Comparison of ENCODE assay signal across 20 cellular contexts in genomic region chr10:67809107-67809506, GRCh38. TPM values are rescaled to one million over a fixed set of nuclear protein-coding genes. Genes with fewer than 3 reads are reported as not detected.
A peak's percentile ranks its signal among the peaks of the same experiment; 100 is the strongest.
DNase-seq lines count a peak whose midpoint lies in the region; ATAC-seq, FAIRE-seq and TF ChIP-seq lines count a peak whose summit lies in the region.
"Had no signal": no experiment of that assay in that cellular context is flagged by ENCODE, and none has a peak within 500 bp of the region (broad histone marks: within the 10 kb centered on the region; RNA-seq: fewer than 3 reads in every experiment).

No MANE protein-coding gene starts in this region.

- H3K27me3 Mint-ChIP-seq in GM23338 (ENCODE audit: insufficient read depth, low read depth, poor library complexity), result peaks cover 2% of the 10 kb centered on the region
- H3K27me3 Mint-ChIP-seq: CD4-positive, alpha-beta T cell had no signal

- H3K4me1 Mint-ChIP-seq in GM23338, result peaks cover 19% of the 10 kb centered on the region

- no peak for TF ChIP-seq RAD21 in H1 (IDR thresholded peaks at IDR 0.05 in 1 of 2, conservative IDR thresholded peaks at IDR 0.05 in 1 of 2; ENCODE audit: low read depth in 2 of 2, low read length in 2 of 2)

- H3K4me3 ChIP-seq in GM23338 (no peak overlapping the region), HUES6 (ENCODE audit: low read depth, low read length) (no peak overlapping the region), H1 (ENCODE audit: extremely low read depth in 1 of 4, insufficient read depth in 2 of 4, low read depth in 3 of 4, low read length in 4 of 4) (no peak overlapping the region), mesendoderm (ENCODE audit: low read length) (no peak overlapping the region)
- H3K4me3 ChIP-seq: A549 had no signal

- H4K5ac ChIP-seq in H1 (ENCODE audit: insufficient read length, low read depth, low read length), result no peak overlapping the region
- no peak overlapping the region for H4K5ac ChIP-seq in mesendoderm (ENCODE audit: low read length)

- no peaks in the 10 kb centered on the region; the same call in 1 of the 2 replicates for H3K23me2 ChIP-seq in H1 (ENCODE audit: low read depth, low read length)

- H3K36me3 Mint-ChIP-seq in GM23338 (ENCODE audit: low read depth), result peaks cover 7% of the 10 kb centered on the region; the same call in 2 of the 3 replicates

- H3K9me3 ChIP-seq in HUES6 (ENCODE audit: control insufficient read depth, insufficient read depth, low read depth, low read length) (no peaks in the 10 kb centered on the region), H1 (ENCODE audit: insufficient read depth in 2 of 2, low read depth in 1 of 2, low read length in 1 of 2) (0 out of 4 replicates have a peak, but pooled peaks cover 0 to 5% of the 10 kb centered on the region in 2 experiments)
- H3K9me3 ChIP-seq: A549, Caco-2 had no signal

- no peak overlapping the region for H3K18ac ChIP-seq in H1 (ENCODE audit: extremely low read depth, low read length)
- no peak overlapping the region for H3K18ac ChIP-seq in mesendoderm (ENCODE audit: low read length)

- no peaks in the 10 kb centered on the region for H3F3A ChIP-seq in GM23338 (replicated peaks; ENCODE audit: low read depth)

- no peak overlapping the region for H2AK5ac ChIP-seq in H1 (ENCODE audit: low read depth, low read length)
- no peak overlapping the region for H2AK5ac ChIP-seq in mesendoderm (ENCODE audit: low read length)

- no peak overlapping the region for H3K23ac ChIP-seq in H1 (ENCODE audit: insufficient read length)
- no peak overlapping the region for H3K23ac ChIP-seq in mesendoderm (ENCODE audit: low read length)

- DNase-seq in GM23338 (ENCODE audit: low spot score) (peak; percentile 60), H1 (ENCODE audit: low read depth in 1 of 2, low spot score in 2 of 2) (no peak), mesendoderm (peak; percentile 10), NCI-H69 (lab: John Stamatoyannopoulos, UW) (no peak), UCSD-AML1 (lab: John Stamatoyannopoulos, UW; ENCODE audit: unreplicated experiment) (no peak)
- DNase-seq: AML-193; Caco-2; CD4-positive, alpha-beta T cell; DMS153; DMS79; GF-D8; Karpas-422 had no signal

- H3K4ac ChIP-seq in H1 (replicated peaks; ENCODE audit: insufficient read length, low read depth, low read length) (no peak overlapping the region), mesendoderm (ENCODE audit: low read depth, low read length) (no peak overlapping the region)

- CTCF ChIA-PET in H1 (lab: Charles Lee; ENCODE audit: partially characterized antibody), result interaction anchor here (0.9 kb wide), 1 partner anchor 28 kb away, joined by 3 read pairs; no protein-coding TSS in a partner anchor

- H2BK20ac ChIP-seq in H1 (ENCODE audit: low read length), result no peak overlapping the region

- H3K27me3 ChIP-seq in GM23338 (ENCODE audit: insufficient read depth) (no peaks in the 10 kb centered on the region), HUES6 (ENCODE audit: control insufficient read depth, insufficient read depth, low read length) (no peaks in the 10 kb centered on the region), H1 (replicated peaks in 1 of 4; ENCODE audit: control insufficient read depth in 3 of 4, extremely low read depth in 1 of 4, insufficient read depth in 3 of 4, low read length in 3 of 4) (no peaks in the 10 kb centered on the region), mesendoderm (ENCODE audit: insufficient read depth, low read length, poor library complexity) (no peaks in the 10 kb centered on the region)

- no peak for TF ChIP-seq EP300 in H1 (IDR thresholded peaks at IDR 0.05; ENCODE audit: borderline replicate concordance in 1 of 2, low read depth in 2 of 2, low read length in 2 of 2)

- H2BK5ac ChIP-seq in H1 (ENCODE audit: low read depth, low read length) (no peak overlapping the region), mesendoderm (ENCODE audit: low read length) (no peak overlapping the region)

- H2BK15ac ChIP-seq in H1 (ENCODE audit: low read length) (no peak overlapping the region), mesendoderm (replicated peaks; ENCODE audit: low read depth) (no peak overlapping the region)

- TF ChIP-seq POLR2A in H1 (IDR thresholded peaks at IDR 0.05; ENCODE audit: control extremely low read depth in 1 of 2, low read depth in 2 of 2, low read length in 2 of 2), result no peak

- no peak overlapping the region for H2BK12ac ChIP-seq in H1 (ENCODE audit: low read depth, low read length)

- peak; percentile 66 for FAIRE-seq in H1 (lab: Jason Lieb, UNC)
- FAIRE-seq: A549, D721Med, H54, HTR-8/SVneo had no signal

- peak; percentile 66 for ATAC-seq in GM23338
- ATAC-seq in GM21737 (IDR thresholded peaks at IDR 0.05; ENCODE audit: unreplicated experiment), result no peak
- ATAC-seq: A549 had no signal

- no peaks in the 10 kb centered on the region for H3K36me3 ChIP-seq in GM23338 (ENCODE audit: insufficient read depth)
- H3K36me3 ChIP-seq in HUES6 (ENCODE audit: control insufficient read depth, insufficient read depth, low read length), result no peaks in the 10 kb centered on the region
- no peaks in the 10 kb centered on the region for H3K36me3 ChIP-seq in H1 (ENCODE audit: control insufficient read depth in 2 of 4, insufficient read depth in 4 of 4, low read length in 3 of 4)
- H3K36me3 ChIP-seq in mesendoderm (ENCODE audit: control insufficient read depth, insufficient read depth, low read length), result no peaks in the 10 kb centered on the region

- no peak overlapping the region for H4K91ac ChIP-seq in H1 (replicated peaks; ENCODE audit: insufficient read length, low read length)

- 94% methylated on average over 2 of the region's 2 CpGs; no CpG with 5 or more reads in 1 of the 2 experiments for WGBS in H1 (ENCODE audit: extremely low coverage in 1 of 2, insufficient coverage in 1 of 2, insufficient read length in 1 of 2, insufficient replicate concordance in 2 of 2, low coverage in 1 of 2, low lambda C conversion rate in 2 of 2, missing lambda C conversion rate in 1 of 2), 2 experiments
- WGBS in mesendoderm (ENCODE audit: extremely low coverage, insufficient coverage, low lambda C conversion rate), result 100% methylated on average over 1 of the region's 2 CpGs

- no peak overlapping the region for H3K27ac Mint-ChIP-seq in GM23338
- H3K27ac Mint-ChIP-seq: CD4-positive, alpha-beta T cell had no signal

- no peak overlapping the region for H3K9ac ChIP-seq in HUES6 (ENCODE audit: low read length)
- H3K9ac ChIP-seq in H1 (replicated peaks in 1 of 4; ENCODE audit: extremely low read depth in 1 of 4, low read depth in 3 of 4, low read length in 3 of 4), result no peak overlapping the region
- no peak overlapping the region for H3K9ac ChIP-seq in mesendoderm (ENCODE audit: low read length)

- H3K4me1 ChIP-seq in GM23338 (ENCODE audit: insufficient read depth) (peaks cover 18% of the 10 kb centered on the region), HUES6 (ENCODE audit: control insufficient read depth, insufficient read depth, low read length) (peaks cover 20% of the 10 kb centered on the region), H1 (replicated peaks in 1 of 4; ENCODE audit: control insufficient read depth in 3 of 4, insufficient read depth in 4 of 4, low read length in 3 of 4) (peaks cover 0 to 6% (median 5%) of the 10 kb centered on the region in 4 experiments; a peak in 4 of 7 replicates), mesendoderm (ENCODE audit: control insufficient read depth, low read depth, low read length) (no peaks in the 10 kb centered on the region)

- POLR2A ChIA-PET in H1 (lab: Charles Lee; ENCODE audit: partially characterized antibody), result interaction anchor here (1.1 kb wide), 1 partner anchor 523 kb away, joined by 3 read pairs; the partner anchor contains the start of gene HNRNPH3

- H3K4me3 Mint-ChIP-seq in GM23338, result no peak overlapping the region
- H3K4me3 Mint-ChIP-seq: CD4-positive, alpha-beta T cell had no signal

- H4K20me1 ChIP-seq in GM23338 (replicated peaks; ENCODE audit: insufficient read depth) (no peaks in the 10 kb centered on the region), H1 (replicated peaks in 1 of 2; ENCODE audit: control insufficient read depth in 1 of 2, insufficient read depth in 2 of 2, low read length in 2 of 2) (no peaks in the 10 kb centered on the region)

- no peak for TF ChIP-seq CTCF in GM23338 (conservative IDR thresholded peaks at IDR 0.05; ENCODE audit: low read depth in 2 of 2)
- no peak for TF ChIP-seq CTCF in H1 (IDR thresholded peaks at IDR 0.05; ENCODE audit: control extremely low read depth in 1 of 3, insufficient read depth in 1 of 3, low read depth in 1 of 3, low read length in 3 of 3)

- no peaks in the 10 kb centered on the region for H3K79me1 ChIP-seq in H1 (ENCODE audit: low read depth, low read length)
- H3K79me1 ChIP-seq in mesendoderm (ENCODE audit: low read length), result no peaks in the 10 kb centered on the region

- H3K56ac ChIP-seq in H1 (replicated peaks; ENCODE audit: insufficient read length, low read depth, low read length) (no peak overlapping the region), mesendoderm (ENCODE audit: low read length) (no peak overlapping the region)

- H2BK120ac ChIP-seq in H1 (replicated peaks; ENCODE audit: low read depth, low read length), result no peak overlapping the region
- H2BK120ac ChIP-seq in mesendoderm (ENCODE audit: low read depth, low read length), result no peak overlapping the region

- H3K4me2 ChIP-seq in GM23338 (0 out of 2 replicates have a peak overlapping the region, but pooled peaks have one; percentile 6), H1 (ENCODE audit: insufficient read depth in 1 of 2, low read depth in 2 of 2, low read length in 2 of 2) (no peak overlapping the region; a peak in 1 of 4 replicates), mesendoderm (ENCODE audit: low read length) (no peak overlapping the region)
- H3K4me2 ChIP-seq: A549 had no signal

- H3K9me3 Mint-ChIP-seq in GM23338, result no peaks in the 10 kb centered on the region
- H3K9me3 Mint-ChIP-seq: CD4-positive, alpha-beta T cell had no signal

- no peak overlapping the region for H2AFZ ChIP-seq in GM23338
- no peak overlapping the region; the same call in 1 of the 2 replicates for H2AFZ ChIP-seq in H1 (ENCODE audit: low read length)

- no peaks in the 10 kb centered on the region for H3K79me2 ChIP-seq in GM23338 (replicated peaks; ENCODE audit: insufficient read depth)
- no peaks in the 10 kb centered on the region for H3K79me2 ChIP-seq in H1 (ENCODE audit: control insufficient read depth in 1 of 2, insufficient read depth in 2 of 2, low read length in 2 of 2)
- H3K79me2 ChIP-seq in mesendoderm (ENCODE audit: control insufficient read depth, insufficient read depth, low read length), result no peaks in the 10 kb centered on the region

- no peak overlapping the region for H3K27ac ChIP-seq in GM23338 (ENCODE audit: low read depth)
- H3K27ac ChIP-seq in HUES6 (ENCODE audit: low read depth, low read length), result 0 out of 2 replicates have a peak overlapping the region, but pooled peaks have one; percentile 4
- H3K27ac ChIP-seq in H1 (ENCODE audit: low read depth, low read length), result no peak overlapping the region
- no peak overlapping the region for H3K27ac ChIP-seq in mesendoderm (ENCODE audit: low read depth, low read length)
- H3K27ac ChIP-seq: 22Rv1, C4-2B had no signal

- H3K14ac ChIP-seq in H1 (ENCODE audit: insufficient read length), result no peak overlapping the region

- H3K9me2 ChIP-seq in GM23338 (ENCODE audit: insufficient read depth), result no peaks in the 10 kb centered on the region

- H4K8ac ChIP-seq in H1 (ENCODE audit: extremely low read depth, insufficient read depth, low read length) (no peak overlapping the region), mesendoderm (ENCODE audit: low read depth, low read length) (no peak overlapping the region)

RNA-seq across cellular contexts. Expression of gene DNAJC12, which starts 28.9 kb away (rescaled TPM):
- 1.1 and 2.2 TPM in 2 replicates for total RNA-seq in GM23338 (2014; rRNA removed; shearing (Covaris generic))
- polyA plus RNA-seq in GM23338 (2016; fragmentation: Nextera tagmentation; extraction: Ambion mirVana) (4.5 and 5.7 TPM in 2 replicates), H1 (2011; rRNA removed) (0.33 and 0.86 TPM in 2 replicates)
- total RNA-seq in H1 (2021; fragmentation: NEBNext Ultra II Directional; extraction: Animal tissue kit (Norgen Biotek cat#: 25700)), result 2.9 and 4.2 TPM in 2 replicates
- polyA plus RNA-seq in H1 (2011; cell fraction: cytosol; rRNA removed), result 1.4 TPM
- polyA plus RNA-seq in H1 (2011; cell fraction: nucleus; rRNA removed), result 0.40 TPM
- polyA plus RNA-seq in H1 (2012, experiment 1 of 2), result 1.1 to 1.3 TPM (median 1.3 TPM) in 4 replicates
- 0.39 TPM for polyA plus RNA-seq in H1 (2012, experiment 2 of 2)
- 3.8 TPM for polyA plus RNA-seq in H1 (2013, experiment 1 of 2)
- polyA plus RNA-seq in H1 (2013, experiment 2 of 2), result 4.0 TPM
- polyA minus RNA-seq in H1 (2011; rRNA and poly(A)+ RNA removed), result 0.24 and 0.28 TPM in 2 replicates
- polyA minus RNA-seq in H1 (2011; cell fraction: cytosol; rRNA and poly(A)+ RNA removed), result not detected
- 1.6 TPM for polyA minus RNA-seq in H1 (2011; cell fraction: nucleus; rRNA and poly(A)+ RNA removed)
- 2.7 TPM for polyA plus RNA-seq in mesendoderm (2013, experiment 1 of 2)
- 2.8 TPM for polyA plus RNA-seq in mesendoderm (2013, experiment 2 of 2)
- total RNA-seq: CD4-positive, alpha-beta T cell had no signal

Comparison
In these comparisons a context has a peak if more than half of its experiments do, and no peak if none do; other contexts are left out.
1. DNase-seq: peak in GM23338 (single experiment) and mesendoderm (single experiment); none in H1 (0 of 2), NCI-H69 (single experiment) and UCSD-AML1 (single experiment).